In genomic region chr2:85925216-85925671, GRCh38 we compare ENCODE assay signal across 13 cellular contexts. TPM values are rescaled to one million over a fixed set of nuclear protein-coding genes. Genes with fewer than 3 reads are reported as not detected.
DNase-seq lines count a peak whose midpoint lies in the region; ATAC-seq, FAIRE-seq and TF ChIP-seq lines count a peak whose summit lies in the region.
"Had no signal": no experiment of that assay in that cellular context is flagged by ENCODE, and none has a peak within 500 bp of the region (broad histone marks: within the 10 kb centered on the region; RNA-seq: fewer than 3 reads in every experiment).

No MANE protein-coding gene starts in this region.

- no peak overlapping the region for H2BK120ac ChIP-seq in neuronal stem cell (ENCODE audit: low read depth, low read length)

- H3K9me3 ChIP-seq in A549 = peaks cover 6% of the 10 kb centered on the region
- H3K9me3 ChIP-seq in neuronal stem cell (replicated peaks in 1 of 2; ENCODE audit: control insufficient read depth in 2 of 2, insufficient read depth in 1 of 2, low read depth in 1 of 2, low read length in 2 of 2) = no peaks in the 10 kb centered on the region
- H3K9me3 ChIP-seq: thoracic aorta had no signal

- no peak overlapping the region for H3K18ac ChIP-seq in neuronal stem cell (ENCODE audit: low read length)

- H3K14ac ChIP-seq in neuronal stem cell (ENCODE audit: low read length) = no peak overlapping the region

- no peak for TF ChIP-seq POLR2A in A549 (IDR thresholded peaks at IDR 0.05; ENCODE audit: low read length)

- H3K4me3 ChIP-seq in A549 (no peak overlapping the region), neuronal stem cell (ENCODE audit: low read length in 2 of 2) (peak overlapping the region in 1 of 2 donors; percentile 49)
- H3K4me3 ChIP-seq: thoracic aorta had no signal

- H3K4me2 ChIP-seq in A549 (peak overlapping the region; percentile 35; the same call in 2 of the 3 replicates), neuronal stem cell (ENCODE audit: insufficient read depth, low read length, poor library complexity, severe bottlenecking) (no peak overlapping the region)

- H2AK5ac ChIP-seq in neuronal stem cell (ENCODE audit: low read depth, low read length) = no peak overlapping the region

- no peaks in the 10 kb centered on the region for H3K27me3 ChIP-seq in neuronal stem cell (ENCODE audit: control insufficient read depth in 3 of 3, insufficient read depth in 3 of 3, low read depth in 1 of 3, low read length in 3 of 3)

- no peak overlapping the region for H4K8ac ChIP-seq in neuronal stem cell (ENCODE audit: low read depth, low read length)

- POLR2A ChIA-PET in A549 (lab: Yijun Ruan, JAX) = no interaction called here
- POLR2A ChIA-PET in RWPE1 (lab: Yijun Ruan, JAX; ENCODE audit: low non-redundant PET) = no interaction called here

- 89% methylated on average over 2 of the region's 2 CpGs for WGBS in A549 (ENCODE audit: missing lambda C conversion rate)
- 100% methylated on average over 1 of the region's 2 CpGs; no CpG with 5 or more reads in 1 of the 2 donors for WGBS in neuronal stem cell (ENCODE audit: extremely low coverage in 2 of 2, insufficient read length in 2 of 2, insufficient replicate concordance in 1 of 2), 2 donors

- H2AFZ ChIP-seq in neuronal stem cell (ENCODE audit: low read length) = no peak overlapping the region

- H3K36me3 ChIP-seq in neuronal stem cell (replicated peaks in 1 of 2; ENCODE audit: control insufficient read depth in 2 of 2, insufficient read depth in 2 of 2, low read length in 2 of 2) = no peaks in the 10 kb centered on the region
- H3K36me3 ChIP-seq: thoracic aorta had no signal

- no peak; a peak in 1 of 6 replicates for ATAC-seq in A549

- TF ChIP-seq CTCF in A549 (IDR thresholded peaks at IDR 0.05) = no peak
- no peak for TF ChIP-seq CTCF in RWPE1 (conservative IDR thresholded peaks at IDR 0.05; ENCODE audit: low read depth)

- H2BK15ac ChIP-seq in neuronal stem cell (ENCODE audit: low read length) = no peak overlapping the region

- no peak overlapping the region for H3K23ac ChIP-seq in neuronal stem cell (ENCODE audit: low read depth, low read length, poor library complexity)

- TF ChIP-seq EP300 in A549 (IDR thresholded peaks at IDR 0.05) = no peak

- H3K4ac ChIP-seq in neuronal stem cell (ENCODE audit: low read length) = no peak overlapping the region

- H2BK12ac ChIP-seq in neuronal stem cell (ENCODE audit: low read length) = no peak overlapping the region

- TF ChIP-seq RAD21 in A549 (conservative IDR thresholded peaks at IDR 0.05 in 1 of 2, IDR thresholded peaks at IDR 0.05 in 1 of 2) = no peak

- no peak overlapping the region for H4K91ac ChIP-seq in neuronal stem cell (ENCODE audit: low read depth, low read length, poor library complexity)

- H3K27ac ChIP-seq in A549 (peak overlapping the region; percentile 68 to 75; a peak in 5 of 6 replicates), RWPE1 (peak overlapping the region; percentile 82), neuronal stem cell (replicated peaks; ENCODE audit: low read length) (no peak overlapping the region)
- H3K27ac ChIP-seq: thoracic aorta had no signal

- H3K4me1 ChIP-seq in A549 (peaks cover 72% of the 10 kb centered on the region), neuronal stem cell (ENCODE audit: control insufficient read depth in 2 of 2, insufficient read depth in 1 of 2, low read depth in 1 of 2, low read length in 2 of 2) (peaks cover 0 to 6% of the 10 kb centered on the region in 2 donors)

- H3K9ac ChIP-seq in neuronal stem cell (ENCODE audit: low read depth, low read length, poor library complexity) = no peak overlapping the region

- no peak overlapping the region for H2BK5ac ChIP-seq in neuronal stem cell (ENCODE audit: low read length)

- CTCF ChIA-PET in A549 (lab: Yijun Ruan, JAX) = interaction anchor here (0.8 to 2.0 kb wide), 5 partner anchors 11 to 155 kb away, joined by 3 to 8 read pairs (median 3); no protein-coding TSS in a partner anchor
- CTCF ChIA-PET in RWPE1 (lab: Yijun Ruan, JAX) = no interaction called here

- no peaks in the 10 kb centered on the region for H3K79me1 ChIP-seq in neuronal stem cell (ENCODE audit: low read depth, low read length)

- DNase-seq in A549 (ENCODE audit: low read depth in 1 of 2, low spot score in 1 of 2) (no peak), RWPE1 (ENCODE audit: low spot score) (no peak), frontal cortex (ENCODE audit: low spot score in 2 of 2) (peak; percentile 33 to 54), pons (ENCODE audit: low spot score) (peak; percentile 99), neuronal stem cell (ENCODE audit: low spot score) (no peak), activated gamma-delta T cell (lab: John Stamatoyannopoulos, UW) (no peak), 8988T (no peak), NCI-H345 treated with DMSO at 0.1 percent for 48 hours (lab: John Stamatoyannopoulos, UW; ENCODE audit: unreplicated experiment) (no peak)
- DNase-seq: activated CD4-positive, alpha-beta memory T cell treated with anti-CD3 and anti-CD28 coated beads, Interleukin-2, amount 10 ng/mL, durations not matched to agents 7 days and 5 days; DMS153; NCI-H1436 treated with DMSO at 0.1 percent for 48 hours had no signal

- no peak for FAIRE-seq in A549 (lab: Jason Lieb, UNC)
- FAIRE-seq in frontal cortex (lab: Jason Lieb, UNC) = no peak
- FAIRE-seq: astrocyte had no signal

TF ChIP-seq in A549, 52 proteins besides CTCF, POLR2A, EP300 and RAD21:
- no peak for TF ChIP-seq NPAS2 (CRISPR knock-in tag; IDR thresholded peaks at IDR 0.05; ENCODE audit: borderline replicate concordance)
- TF ChIP-seq HOXB5 (CRISPR knock-in tag; IDR thresholded peaks at IDR 0.05) = no peak
- no peak for TF ChIP-seq ZFP36 (IDR thresholded peaks at IDR 0.05; ENCODE audit: borderline replicate concordance, partially characterized antibody)
- no peak for TF ChIP-seq JUNB (IDR thresholded peaks at IDR 0.05)
- TF ChIP-seq EHF (CRISPR knock-in tag; IDR thresholded peaks at IDR 0.05) = no peak
- TF ChIP-seq CEBPB (IDR thresholded peaks at IDR 0.05) = no peak

RNA-seq across cellular contexts. Expression of gene ST3GAL5, which starts 36.5 kb away (rescaled TPM):
- polyA plus RNA-seq in A549 (2011; rRNA removed) = 115 and 119 TPM in 2 replicates
- 48.7 and 50.3 TPM in 2 replicates for polyA plus RNA-seq in A549 (2012; cell fraction: cytosol; rRNA removed)
- 37.9 and 52.9 TPM in 2 replicates for polyA plus RNA-seq in A549 (2012; cell fraction: nucleus; rRNA removed)
- 34.1 to 36.9 TPM (median 35.9 TPM) in 3 replicates for polyA plus RNA-seq in A549 (2017; fragmentation: RNase III; extraction: RNeasy Plus Mini Kit Qiagen cat#74134 plus additional on column Dnase treatment)
- 59.3 and 67.7 TPM in 2 replicates for polyA minus RNA-seq in A549 (2011; rRNA and poly(A)+ RNA removed)
- total RNA-seq in frontal cortex = 44.4 TPM
- 5.0 TPM for polyA plus RNA-seq in neuronal stem cell (2013, experiment 1 of 2)
- polyA plus RNA-seq in neuronal stem cell (2013, experiment 2 of 2) = 5.3 TPM

Comparison
In these comparisons a context has a peak if more than half of its experiments do, and no peak if none do; other contexts are left out.
1. DNase-seq: peak in frontal cortex (2 of 2) and pons (single experiment); none in A549 (0 of 2), RWPE1 (single experiment), neuronal stem cell (single experiment), activated gamma-delta T cell (single experiment), 8988T (single experiment) and NCI-H345 treated with DMSO at 0.1 percent for 48 hours (single experiment).